Comparison of ENCODE assay signal across 1 cellular context in genomic region chr12:89351489-89352241, GRCh38.
TF ChIP-seq lines count a peak whose summit lies in the region.

No MANE protein-coding gene starts in this region.

TF ChIP-seq in HepG2, 621 proteins besides CTCF, POLR2A, EP300 and RAD21 (continued from another document and continues in another):
- no peak for TF ChIP-seq ZNF720 (CRISPR knock-in tag; IDR thresholded peaks at IDR 0.05)
- no peak for TF ChIP-seq ZNF329 (CRISPR knock-in tag; IDR thresholded peaks at IDR 0.05; ENCODE audit: low read depth)
- peak; percentile 89; the same call in 1 of the 2 replicates for TF ChIP-seq PAF1 (CRISPR knock-in tag; IDR thresholded peaks at IDR 0.05)
- no peak for TF ChIP-seq SRSF1 (optimal IDR thresholded peaks at IDR 0.05; ENCODE audit: low read depth, low read length)
- TF ChIP-seq ZNF143 (CRISPR knock-in tag; IDR thresholded peaks at IDR 0.05): no peak
- TF ChIP-seq ZFP36L2 (CRISPR knock-in tag; IDR thresholded peaks at IDR 0.05): no peak
- no peak for TF ChIP-seq NFRKB (IDR thresholded peaks at IDR 0.05)
- TF ChIP-seq ATF7 (IDR thresholded peaks at IDR 0.05): no peak
- TF ChIP-seq ATF7 (CRISPR knock-in tag; IDR thresholded peaks at IDR 0.05): no peak
- TF ChIP-seq ISX (CRISPR knock-in tag; conservative IDR thresholded peaks at IDR 0.05): no peak
- TF ChIP-seq ZNF484 (CRISPR knock-in tag; IDR thresholded peaks at IDR 0.05; ENCODE audit: borderline replicate concordance, low read depth): no peak
- no peak; the same call in none of the 2 replicates for TF ChIP-seq SATB2 (CRISPR knock-in tag; IDR thresholded peaks at IDR 0.05)
- no peak for TF ChIP-seq ZNF317 (CRISPR knock-in tag; IDR thresholded peaks at IDR 0.05)
- TF ChIP-seq CCAR2 (optimal IDR thresholded peaks at IDR 0.05; ENCODE audit: low read depth, low read length): no peak
- peak; percentile 3; the same call in 1 of the 2 replicates for TF ChIP-seq KDM5B (CRISPR knock-in tag; IDR thresholded peaks at IDR 0.05; ENCODE audit: borderline replicate concordance)
- TF ChIP-seq SMYD3 (CRISPR knock-in tag; IDR thresholded peaks at IDR 0.05): no peak
- no peak for TF ChIP-seq GATA4 (IDR thresholded peaks at IDR 0.05; ENCODE audit: borderline replicate concordance, low read depth)
- TF ChIP-seq SNAPC5 (CRISPR knock-in tag; IDR thresholded peaks at IDR 0.05; ENCODE audit: borderline replicate concordance): no peak
- TF ChIP-seq SP4 (CRISPR knock-in tag; IDR thresholded peaks at IDR 0.05): no peak
- TF ChIP-seq ZMAT3 (CRISPR knock-in tag; conservative IDR thresholded peaks at IDR 0.05): peak; percentile 71; the same call in 1 of the 2 replicates
- no peak; the same call in 1 of the 2 replicates for TF ChIP-seq ZBTB2 (CRISPR knock-in tag; IDR thresholded peaks at IDR 0.05; ENCODE audit: low read depth)
- no peak for TF ChIP-seq MLX (CRISPR knock-in tag; IDR thresholded peaks at IDR 0.05)
- TF ChIP-seq ISL2 (CRISPR knock-in tag; IDR thresholded peaks at IDR 0.05): no peak
- TF ChIP-seq ZFP36L1 (CRISPR knock-in tag; IDR thresholded peaks at IDR 0.05): no peak
- TF ChIP-seq RARG (CRISPR knock-in tag; IDR thresholded peaks at IDR 0.05; ENCODE audit: low read depth): no peak
- TF ChIP-seq ZSCAN22 (CRISPR knock-in tag; IDR thresholded peaks at IDR 0.05): no peak
- TF ChIP-seq CAMTA2 (CRISPR knock-in tag; IDR thresholded peaks at IDR 0.05; ENCODE audit: borderline replicate concordance): no peak
- no peak for TF ChIP-seq FLYWCH1 (CRISPR knock-in tag; IDR thresholded peaks at IDR 0.05)
- TF ChIP-seq ZBTB39 (CRISPR knock-in tag; IDR thresholded peaks at IDR 0.05): no peak
- TF ChIP-seq SPEN (CRISPR knock-in tag; IDR thresholded peaks at IDR 0.05; ENCODE audit: low read depth): peak; percentile 38; the same call in 1 of the 2 replicates
- TF ChIP-seq DNMT1 (CRISPR knock-in tag; IDR thresholded peaks at IDR 0.05): no peak
- TF ChIP-seq ZNF546 (CRISPR knock-in tag; conservative IDR thresholded peaks at IDR 0.05): no peak
- TF ChIP-seq EED (CRISPR knock-in tag; IDR thresholded peaks at IDR 0.05): 0 out of 2 replicates have a peak, but pooled peaks have one; percentile 16
- TF ChIP-seq CENPBD1 (CRISPR knock-in tag; IDR thresholded peaks at IDR 0.05; ENCODE audit: borderline replicate concordance, low read depth): no peak; the same call in 1 of the 2 replicates
- no peak for TF ChIP-seq ZNF280D (CRISPR knock-in tag; IDR thresholded peaks at IDR 0.05)
- no peak for TF ChIP-seq ZSCAN5A (CRISPR knock-in tag; IDR thresholded peaks at IDR 0.05; ENCODE audit: borderline replicate concordance)
- TF ChIP-seq ZNF781 (CRISPR knock-in tag; IDR thresholded peaks at IDR 0.05; ENCODE audit: borderline replicate concordance, not compliant biosample characterization): no peak
- peak; percentile 19 for TF ChIP-seq HNRNPK (IDR thresholded peaks at IDR 0.05; ENCODE audit: low read depth, low read length, poor library complexity, severe bottlenecking)
- TF ChIP-seq ZBTB14 (CRISPR knock-in tag; IDR thresholded peaks at IDR 0.05): no peak
- TF ChIP-seq TBP (CRISPR knock-in tag; IDR thresholded peaks at IDR 0.05): no peak
- no peak for TF ChIP-seq ZKSCAN8 (CRISPR knock-in tag; IDR thresholded peaks at IDR 0.05; ENCODE audit: borderline replicate concordance)
- no peak for TF ChIP-seq ZNF333 (CRISPR knock-in tag; IDR thresholded peaks at IDR 0.05; ENCODE audit: borderline replicate concordance)
- TF ChIP-seq TBX3 (IDR thresholded peaks at IDR 0.05; ENCODE audit: borderline replicate concordance): no peak
- peak; percentile 50 for TF ChIP-seq TAF15 (IDR thresholded peaks at IDR 0.05; ENCODE audit: low read depth, low read length, poor library complexity, severe bottlenecking)
- TF ChIP-seq THAP7 (CRISPR knock-in tag; IDR thresholded peaks at IDR 0.05): no peak; the same call in 1 of the 2 replicates
- peak; percentile 64 for TF ChIP-seq UBTF (CRISPR knock-in tag; IDR thresholded peaks at IDR 0.05)
- no peak for TF ChIP-seq ZNF331 (CRISPR knock-in tag; IDR thresholded peaks at IDR 0.05)
- no peak for TF ChIP-seq ZNF557 (CRISPR knock-in tag; IDR thresholded peaks at IDR 0.05)
- TF ChIP-seq HNRNPUL1 (IDR thresholded peaks at IDR 0.05; ENCODE audit: low read depth, low read length): no peak
- no peak for TF ChIP-seq SOX13 (IDR thresholded peaks at IDR 0.05)
- TF ChIP-seq SOX13 (CRISPR knock-in tag; conservative IDR thresholded peaks at IDR 0.05 in 1 of 2, IDR thresholded peaks at IDR 0.05 in 1 of 2): peak in 1 of 2 experiments; percentile 94; a peak in 2 of 4 replicates
- TF ChIP-seq ZNF335 (CRISPR knock-in tag; IDR thresholded peaks at IDR 0.05): no peak
- TF ChIP-seq ZNF264 (CRISPR knock-in tag; IDR thresholded peaks at IDR 0.05): no peak; the same call in 1 of the 2 replicates
- TF ChIP-seq ZNF562 (CRISPR knock-in tag; IDR thresholded peaks at IDR 0.05; ENCODE audit: borderline replicate concordance): no peak
